In the genomic region with DNA sequence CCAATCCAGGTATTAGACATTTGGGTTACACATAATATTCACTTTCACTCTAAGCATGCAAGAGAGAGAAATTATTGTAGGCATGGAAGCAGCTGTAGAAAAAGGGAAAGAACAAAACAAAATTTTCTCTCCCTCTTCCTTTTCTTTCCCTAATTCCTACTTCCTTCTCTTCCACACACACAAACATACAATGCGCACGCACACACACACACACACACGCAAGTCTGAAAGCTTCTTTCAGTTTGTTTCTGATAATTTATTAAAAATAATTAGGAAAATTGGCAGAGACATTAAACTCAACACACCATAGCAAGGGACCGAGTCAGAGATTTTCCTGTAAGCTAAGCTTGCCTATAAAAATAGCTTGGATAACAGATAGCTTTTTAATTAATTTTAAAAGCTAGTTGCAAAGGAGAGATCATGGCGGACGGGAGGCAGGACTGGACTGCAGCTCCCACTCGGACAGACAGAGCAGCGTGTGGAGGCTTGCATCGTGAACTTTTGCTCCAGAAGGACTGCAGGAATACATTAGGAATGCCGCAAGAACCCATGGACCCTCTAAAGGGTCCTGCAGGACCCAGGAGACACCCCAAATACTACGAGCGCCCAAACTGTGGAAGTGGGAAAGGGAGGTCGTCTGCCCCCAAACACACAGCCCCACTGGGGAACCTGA, we compare ENCODE assay signal across 10 cellular contexts.
DNase-seq lines count a peak whose midpoint lies in the region; ATAC-seq and TF ChIP-seq lines count a peak whose summit lies in the region.
"Had no signal": no experiment of that assay in that cellular context is flagged by ENCODE, and none has a peak within 500 bp of the region (broad histone marks: within the 10 kb centered on the region; RNA-seq: fewer than 3 reads in every experiment).

No MANE protein-coding gene starts in this region.

- H3K36me3 Mint-ChIP-seq in neural crest cell (ENCODE audit: low read depth) (peaks cover 20% of the 10 kb centered on the region), endothelial cell (ENCODE audit: low read depth, unreplicated experiment) (no peaks in the 10 kb centered on the region)

- no peak overlapping the region for H3K4me3 Mint-ChIP-seq in neural crest cell
- H3K4me3 Mint-ChIP-seq in endothelial cell (ENCODE audit: unreplicated experiment), result no peak overlapping the region

- H3K4me1 ChIP-seq in breast epithelium (no peaks in the 10 kb centered on the region), mammary epithelial cell (ENCODE audit: insufficient read depth, low read length) (peaks cover 9% of the 10 kb centered on the region), vagina (peaks cover 43% of the 10 kb centered on the region)

- no peak overlapping the region for H3K9ac ChIP-seq in mammary epithelial cell (ENCODE audit: insufficient read depth, low read length)

- peak overlapping the region; percentile 59 for H3K27ac Mint-ChIP-seq in neural crest cell (ENCODE audit: unreplicated experiment)
- H3K27ac Mint-ChIP-seq in endothelial cell (ENCODE audit: unreplicated experiment), result no peak overlapping the region

- H2AFZ ChIP-seq in mammary epithelial cell (ENCODE audit: low read depth, low read length), result no peak overlapping the region

- H3K9me3 Mint-ChIP-seq in neural crest cell (peaks cover 14% of the 10 kb centered on the region), endothelial cell (ENCODE audit: unreplicated experiment) (peaks cover 4% of the 10 kb centered on the region)

- TF ChIP-seq POLR2A in breast epithelium (IDR thresholded peaks at IDR 0.05) (no peak), vagina (IDR thresholded peaks at IDR 0.05) (no peak)

- CTCF ChIA-PET in mammary epithelial cell (lab: Charles Lee; ENCODE audit: low non-redundant PET), result no interaction called here

- no peaks in the 10 kb centered on the region for H3K9me3 ChIP-seq in breast epithelium
- no peaks in the 10 kb centered on the region for H3K9me3 ChIP-seq in mammary epithelial cell (replicated peaks; ENCODE audit: insufficient read depth, low read length)
- no peaks in the 10 kb centered on the region for H3K9me3 ChIP-seq in vagina
- H3K9me3 ChIP-seq: A549 had no signal

- DNase-seq in breast epithelium (ENCODE audit: low spot score in 2 of 2) (no peak), mammary epithelial cell (no peak), fibroblast of mammary gland (ENCODE audit: low read depth) (peak; percentile 46), neural crest cell (ENCODE audit: low read depth, low spot score) (no peak), vagina (ENCODE audit: extremely low spot score in 2 of 2) (no peak), endothelial cell (ENCODE audit: low spot score) (no peak)
- DNase-seq in stimulated activated CD8-positive, alpha-beta memory T cell treated with anti-CD3 and anti-CD28 coated beads, Interleukin-4, amount 100 ng/mL, for 48 hours, result no peak
- DNase-seq: NCI-H2029 treated with DMSO at 0.1 percent for 48 hours had no signal

- H3K4me3 ChIP-seq in breast epithelium (peak overlapping the region; percentile 7 to 50 (median 20)), mammary epithelial cell (replicated peaks in 1 of 3; ENCODE audit: insufficient read depth in 1 of 3, low read depth in 2 of 3, low read length in 3 of 3) (no peak overlapping the region), fibroblast of mammary gland (ENCODE audit: control insufficient read depth, low read depth, low read length) (peak overlapping the region; percentile 39), vagina (peak overlapping the region; percentile 48 to 61)
- H3K4me3 ChIP-seq: A549 had no signal

- H3K27ac ChIP-seq in breast epithelium (peak overlapping the region in 1 of 2 donors; percentile 68), mammary epithelial cell (ENCODE audit: insufficient read depth, low read depth, low read length) (no peak overlapping the region), vagina (peak overlapping the region; percentile 90)

- no peaks in the 10 kb centered on the region for H3K79me2 ChIP-seq in mammary epithelial cell (ENCODE audit: insufficient read depth, low read length)

- no peak for ATAC-seq in GM21390 (IDR thresholded peaks at IDR 0.05; ENCODE audit: unreplicated experiment)
- ATAC-seq: A549 had no signal

- dilution Hi-C loops in mammary epithelial cell (cut with HindIII; ENCODE audit: low sequenced_read_pairs), result no loop called here

- H3K36me3 ChIP-seq in breast epithelium (no peaks in the 10 kb centered on the region), mammary epithelial cell (ENCODE audit: insufficient read depth, low read length) (no peaks in the 10 kb centered on the region), vagina (no peaks in the 10 kb centered on the region)

- TF ChIP-seq CTCF in breast epithelium (IDR thresholded peaks at IDR 0.05) (no peak), mammary epithelial cell (conservative IDR thresholded peaks at IDR 0.05 in 1 of 2, IDR thresholded peaks at IDR 0.05 in 1 of 2; ENCODE audit: extremely low read depth in 1 of 2, insufficient read depth in 1 of 2, low read depth in 1 of 2, low read length in 2 of 2) (no peak), fibroblast of mammary gland (conservative IDR thresholded peaks at IDR 0.05; ENCODE audit: control insufficient read depth, insufficient read depth, low read depth, low read length) (no peak), neural crest cell (conservative IDR thresholded peaks at IDR 0.05) (no peak), vagina (IDR thresholded peaks at IDR 0.05) (no peak), endothelial cell (IDR thresholded peaks at IDR 0.05; ENCODE audit: unreplicated experiment) (no peak)

- intact Hi-C loops in breast epithelium (cut with DNase I; ENCODE audit: low total_unique reads) (no loop called here), mammary epithelial cell (cut with micrococcal nuclease) (no loop called here), vagina (cut with DNase I) (no loop called here)

- H3K27me3 Mint-ChIP-seq in neural crest cell (ENCODE audit: low read depth), result peaks cover 2% of the 10 kb centered on the region
- H3K27me3 Mint-ChIP-seq in endothelial cell (ENCODE audit: unreplicated experiment), result peaks cover 4% of the 10 kb centered on the region

- H3K27me3 ChIP-seq in breast epithelium (no peaks in the 10 kb centered on the region), mammary epithelial cell (ENCODE audit: insufficient read depth, low read length) (no peaks in the 10 kb centered on the region), vagina (no peaks in the 10 kb centered on the region)

- WGBS in mammary epithelial cell (ENCODE audit: low coverage, missing lambda C conversion rate), result 94% methylated on average over 13 of the region's 13 CpGs

- H3K4me2 ChIP-seq in mammary epithelial cell (ENCODE audit: insufficient read depth, low read depth, low read length), result no peak overlapping the region

- no peaks in the 10 kb centered on the region for H4K20me1 ChIP-seq in mammary epithelial cell (ENCODE audit: insufficient read depth, low read length)

- peaks cover 51% of the 10 kb centered on the region for H3K4me1 Mint-ChIP-seq in neural crest cell
- H3K4me1 Mint-ChIP-seq in endothelial cell (ENCODE audit: unreplicated experiment), result peaks cover 29% of the 10 kb centered on the region

- no TSS peak for BruUV-seq in mammary epithelial cell (replicated peaks; lab: Mats Ljungman, UMichigan)

- in situ Hi-C loops in mammary epithelial cell (cut with MboI; ENCODE audit: low sequenced_read_pairs in 2 of 2), result no loop called here

Comparison
In these comparisons a context has a peak if more than half of its experiments do, and no peak if none do; other contexts are left out.
1. H3K4me3 ChIP-seq: peak in breast epithelium (3 of 3), fibroblast of mammary gland (single experiment) and vagina (2 of 2); none in mammary epithelial cell (0 of 3).